In genomic region chr1:3213730-3214129, GRCh38 we compare ENCODE assay signal across 29 cellular contexts.
DNase-seq lines count a peak whose midpoint lies in the region; ATAC-seq and TF ChIP-seq lines count a peak whose summit lies in the region.
"Had no signal": no experiment of that assay in that cellular context is flagged by ENCODE, and none has a peak within 500 bp of the region (broad histone marks: within the 10 kb centered on the region; RNA-seq: fewer than 3 reads in every experiment).

No MANE protein-coding gene starts in this region.

- H3K27ac ChIP-seq in coronary artery: peak overlapping the region; percentile 54 to 64
- peak overlapping the region; percentile 30 to 47 for H3K27ac ChIP-seq in thoracic aorta
- H3K27ac ChIP-seq: KMS-11, right atrium auricular region, suprapubic skin had no signal

- H3K36me3 Mint-ChIP-seq in nephron (ENCODE audit: low read depth) (no peaks in the 10 kb centered on the region), osteocyte (ENCODE audit: unreplicated experiment) (no peaks in the 10 kb centered on the region)
- H3K36me3 Mint-ChIP-seq: activated naive CD8-positive, alpha-beta T cell treated with anti-CD3 and anti-CD28 coated beads, Interleukin-2, amount 10 ng/mL, durations not matched to agents 7 days and 5 days; CD14-positive monocyte; stimulated activated memory B cell treated with anti-CD40 and anti-IgM and Interleukin-4, amounts not matched to agents 10 μg/mL and 1 μg/mL and 100 μg/mL, for 72 hours had no signal

- H3K4me3 ChIP-seq in coronary artery (no peak overlapping the region), thoracic aorta (no peak overlapping the region)
- H3K4me3 ChIP-seq: GM12878, GM23338, right atrium auricular region, suprapubic skin had no signal

- peaks cover 23% of the 10 kb centered on the region for H3K4me1 Mint-ChIP-seq in nephron
- peaks cover 3% of the 10 kb centered on the region for H3K4me1 Mint-ChIP-seq in osteocyte (ENCODE audit: unreplicated experiment)
- H3K4me1 Mint-ChIP-seq: activated naive CD8-positive, alpha-beta T cell treated with anti-CD3 and anti-CD28 coated beads, Interleukin-2, amount 10 ng/mL, durations not matched to agents 7 days and 5 days; CD14-positive monocyte; stimulated activated memory B cell treated with anti-CD40 and anti-IgM and Interleukin-4, amounts not matched to agents 10 μg/mL and 1 μg/mL and 100 μg/mL, for 72 hours had no signal

- H3K27me3 ChIP-seq in thoracic aorta (replicated peaks; ENCODE audit: insufficient read depth): no peaks in the 10 kb centered on the region
- H3K27me3 ChIP-seq: right atrium auricular region had no signal

- H3K9me3 Mint-ChIP-seq in nephron (no peaks in the 10 kb centered on the region), osteocyte (ENCODE audit: unreplicated experiment) (no peaks in the 10 kb centered on the region)
- H3K9me3 Mint-ChIP-seq: activated naive CD8-positive, alpha-beta T cell treated with anti-CD3 and anti-CD28 coated beads, Interleukin-2, amount 10 ng/mL, durations not matched to agents 7 days and 5 days; GM23338; stimulated activated memory B cell treated with anti-CD40 and anti-IgM and Interleukin-4, amounts not matched to agents 10 μg/mL and 1 μg/mL and 100 μg/mL, for 72 hours had no signal

- H3K27ac Mint-ChIP-seq in nephron: peak overlapping the region in 2 of 3 experiments; percentile 54 to 81
- no peak overlapping the region for H3K27ac Mint-ChIP-seq in osteocyte (ENCODE audit: unreplicated experiment)
- H3K27ac Mint-ChIP-seq: activated naive CD8-positive, alpha-beta T cell treated with anti-CD3 and anti-CD28 coated beads, Interleukin-2, amount 10 ng/mL, durations not matched to agents 7 days and 5 days; CD14-positive monocyte; GM23338; stimulated activated memory B cell treated with anti-CD40 and anti-IgM and Interleukin-4, amounts not matched to agents 10 μg/mL and 1 μg/mL and 100 μg/mL, for 72 hours had no signal

- no peaks in the 10 kb centered on the region for H3K36me3 ChIP-seq in thoracic aorta
- H3K36me3 ChIP-seq: right atrium auricular region, suprapubic skin had no signal

- ATAC-seq in thoracic aorta (ENCODE audit: insufficient number of reproducible peaks, low FRiP score, low read depth) (no peak), GM18520 (IDR thresholded peaks at IDR 0.05; ENCODE audit: unreplicated experiment) (no peak), GM18867 (IDR thresholded peaks at IDR 0.05; ENCODE audit: unreplicated experiment) (no peak)
- ATAC-seq: GM12878; GM23338; left cardiac atrium; stimulated activated memory B cell treated with anti-CD40 and anti-IgM and Interleukin-4, amounts not matched to agents 10 μg/mL and 1 μg/mL and 100 μg/mL, for 72 hours had no signal

- H3K27me3 Mint-ChIP-seq in nephron (ENCODE audit: low read depth) (peaks cover 69% of the 10 kb centered on the region), osteocyte (ENCODE audit: unreplicated experiment) (peaks cover 8% of the 10 kb centered on the region)

- no peak for TF ChIP-seq CTCF in coronary artery (IDR thresholded peaks at IDR 0.05)
- no peak for TF ChIP-seq CTCF in nephron (IDR thresholded peaks at IDR 0.05; ENCODE audit: unreplicated experiment in 3 of 3)
- TF ChIP-seq CTCF in thoracic aorta (IDR thresholded peaks at IDR 0.05): no peak
- TF ChIP-seq CTCF in osteocyte (IDR thresholded peaks at IDR 0.05): no peak

- peaks cover 25 to 59% of the 10 kb centered on the region in 2 donors for H3K4me1 ChIP-seq in thoracic aorta (ENCODE audit: control insufficient read depth in 1 of 2, low read depth in 2 of 2)

- no peak overlapping the region for H3K4me3 Mint-ChIP-seq in nephron
- no peak overlapping the region for H3K4me3 Mint-ChIP-seq in osteocyte (ENCODE audit: unreplicated experiment)
- H3K4me3 Mint-ChIP-seq: activated naive CD8-positive, alpha-beta T cell treated with anti-CD3 and anti-CD28 coated beads, Interleukin-2, amount 10 ng/mL, durations not matched to agents 7 days and 5 days; CD14-positive monocyte; GM23338; stimulated activated memory B cell treated with anti-CD40 and anti-IgM and Interleukin-4, amounts not matched to agents 10 μg/mL and 1 μg/mL and 100 μg/mL, for 72 hours had no signal

- DNase-seq in SW480 (ENCODE audit: low spot score): peak; percentile 61
- no peak for DNase-seq in coronary artery (ENCODE audit: low spot score)
- DNase-seq in thoracic aorta (ENCODE audit: low spot score): no peak
- DNase-seq in osteocyte (ENCODE audit: extremely low spot score, unreplicated experiment): no peak
- DNase-seq in D341Med (ENCODE audit: low spot score): no peak
- DNase-seq: activated effector memory CD4-positive, alpha-beta T cell treated with Interleukin-2 at 50 U/mL for 16 hours; activated naive CD8-positive, alpha-beta T cell treated with anti-CD3 and anti-CD28 coated beads, Interleukin-2, amount 10 ng/mL, durations not matched to agents 7 days and 5 days; activated T-cell treated with anti-CD3 and anti-CD28 coated beads for 4 hours; Calu3; EL; glutamatergic neuron; left cardiac atrium; mesenchymal stem cell; MM.1S; NCI-H2029; NCI-H69; SIG-M5; stimulated activated CD4-positive, alpha-beta T cell treated with anti-CD3 and anti-CD28 coated beads, Interleukin-12 subunit alpha, Interleukin-12 subunit beta, amount 100 ng/mL, for 4 hours; stimulated activated CD4-positive, alpha-beta T cell treated with anti-CD3 and anti-CD28 coated beads, Interleukin-4, amount 100 ng/mL, for 4 hours had no signal

- H3K9me3 ChIP-seq in thoracic aorta: no peaks in the 10 kb centered on the region
- H3K9me3 ChIP-seq: right atrium auricular region, suprapubic skin had no signal
